8 cellular contexts compared by ENCODE assay signal in the genomic region with DNA sequence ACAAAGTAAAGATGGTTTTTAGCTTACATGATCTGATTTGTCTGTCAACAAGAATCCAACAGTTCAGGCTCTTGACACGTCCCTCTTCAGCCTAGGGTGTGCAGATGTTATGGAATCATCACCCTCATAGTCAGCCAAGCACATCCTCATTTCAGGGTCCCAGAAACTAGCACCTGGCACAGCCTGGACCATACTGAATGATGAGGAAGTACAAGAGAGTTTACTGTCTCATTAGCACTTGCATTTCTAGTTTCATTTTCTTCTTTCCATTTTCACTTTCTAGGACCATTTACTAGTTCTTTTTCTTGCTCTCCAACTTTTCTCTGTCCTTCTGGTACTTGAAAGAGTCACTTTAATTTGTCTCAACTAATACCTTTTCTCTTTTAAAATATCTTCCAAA. TPM values are rescaled to one million over a fixed set of nuclear protein-coding genes. Genes with fewer than 3 reads are reported as not detected.
A peak's percentile ranks its signal among the peaks of the same experiment; 100 is the strongest.
DNase-seq lines count a peak whose midpoint lies in the region; ATAC-seq, FAIRE-seq and TF ChIP-seq lines count a peak whose summit lies in the region.

No MANE protein-coding gene starts in this region.

- H3K27ac Mint-ChIP-seq in activated CD4-positive, alpha-beta T cell treated with anti-CD3 and anti-CD28 coated beads for 36 hours = peak overlapping the region; percentile 95
- H3K27ac Mint-ChIP-seq in activated B cell treated with CpG ODN at 0.5 μM for 24 hours = peak overlapping the region; percentile 91

- no peaks in the 10 kb centered on the region for H3K36me3 ChIP-seq in small intestine (ENCODE audit: control insufficient read depth in 2 of 2, insufficient read depth in 2 of 2, low read length in 2 of 2)
- no peaks in the 10 kb centered on the region for H3K36me3 ChIP-seq in kidney (ENCODE audit: control insufficient read depth in 1 of 2, insufficient read depth in 2 of 2, low read length in 2 of 2)

- intact Hi-C loops in activated CD4-positive, alpha-beta T cell treated with anti-CD3 and anti-CD28 coated beads for 36 hours (cut with DNase I, micrococcal nuclease) = loop anchor here in 1 of 2 experiments (2.0 to 10.0 kb wide), 2 partner anchors 78 to 214 kb away; partner anchors contain the start of gene C6orf62
- intact Hi-C loops in activated B cell treated with CpG ODN at 0.5 μM for 24 hours (cut with micrococcal nuclease) = loop anchor here (1.0 kb wide), 1 partner anchor 10 kb away; no protein-coding TSS in a partner anchor
- intact Hi-C loops in kidney (cut with DNase I) = no loop called here

- CTCF ChIA-PET in activated CD4-positive, alpha-beta T cell treated with anti-CD3 and anti-CD28 coated beads for 36 hours (lab: Charles Lee) = interaction anchor here (0.6 to 1.0 kb wide), 7 partner anchors 8 to 69 kb away, joined by 3 to 6 read pairs (median 4); no protein-coding TSS in a partner anchor
- CTCF ChIA-PET in activated B cell treated with CpG ODN at 0.5 μM for 24 hours (lab: Charles Lee) = interaction anchor here (1.6 kb wide), 1 partner anchor 63 kb away, joined by 6 read pairs; no protein-coding TSS in a partner anchor

- no peak for FAIRE-seq in small intestine (lab: Jason Lieb, UNC)
- no peak for FAIRE-seq in kidney (lab: Jason Lieb, UNC)

- H3K4me3 ChIP-seq in small intestine (ENCODE audit: low read depth in 1 of 2, low read length in 2 of 2) (no peak overlapping the region), kidney (ENCODE audit: low read length in 2 of 2) (no peak overlapping the region)

- no peak overlapping the region for H3K27ac ChIP-seq in small intestine (ENCODE audit: low read depth in 1 of 2, low read length in 1 of 2)
- no peak overlapping the region for H3K27ac ChIP-seq in kidney (ENCODE audit: low read depth in 2 of 2, low read length in 2 of 2)

- no peak for TF ChIP-seq CTCF in activated B cell treated with CpG ODN at 0.5 μM for 24 hours (IDR thresholded peaks at IDR 0.05)
- TF ChIP-seq CTCF in kidney (IDR thresholded peaks at IDR 0.05; ENCODE audit: borderline replicate concordance, extremely low read depth, insufficient read depth) = no peak

- H3K9ac ChIP-seq in kidney (ENCODE audit: low read length in 2 of 2) = no peak overlapping the region

- H3K4me3 Mint-ChIP-seq in activated CD4-positive, alpha-beta T cell treated with anti-CD3 and anti-CD28 coated beads for 36 hours = peak overlapping the region; percentile 84
- H3K4me3 Mint-ChIP-seq in activated B cell treated with CpG ODN at 0.5 μM for 24 hours = peak overlapping the region; percentile 76

- H3K4me1 Mint-ChIP-seq in activated CD4-positive, alpha-beta T cell treated with anti-CD3 and anti-CD28 coated beads for 36 hours = peaks cover 88% of the 10 kb centered on the region
- H3K4me1 Mint-ChIP-seq in activated B cell treated with CpG ODN at 0.5 μM for 24 hours = peaks cover 97% of the 10 kb centered on the region

- peak; percentile 17 for ATAC-seq in activated CD4-positive, alpha-beta T cell treated with anti-CD3 and anti-CD28 coated beads for 36 hours
- ATAC-seq in HG02938 (IDR thresholded peaks at IDR 0.05; ENCODE audit: unreplicated experiment) (peak; percentile 39), activated B cell treated with CpG ODN at 0.5 μM for 24 hours (ENCODE audit: low read depth) (peak; percentile 40)

- WGBS in small intestine, 3 donors = 11 to 17% (median 16%) methylated on average over 1 of the region's 1 CpG

- DNase-seq in activated CD4-positive, alpha-beta T cell treated with anti-CD3 and anti-CD28 coated beads for 36 hours = peak; percentile 57
- no peak for DNase-seq in activated CD4-positive, alpha-beta T cell treated with anti-CD3 and anti-CD28 coated beads for 48 hours
- DNase-seq in activated B cell treated with CpG ODN at 0.5 μM for 24 hours (no peak), small intestine (peak; percentile 18), kidney (no peak), NCI-H1105 treated with DMSO at 0.1 percent for 48 hours (lab: John Stamatoyannopoulos, UW) (no peak), GM19240 (ENCODE audit: insufficient read length, low spot score) (no peak)

- no peaks in the 10 kb centered on the region for H3K27me3 Mint-ChIP-seq in activated CD4-positive, alpha-beta T cell treated with anti-CD3 and anti-CD28 coated beads for 36 hours
- no peaks in the 10 kb centered on the region for H3K27me3 Mint-ChIP-seq in activated B cell treated with CpG ODN at 0.5 μM for 24 hours

- peaks cover 12% of the 10 kb centered on the region for H3K9me3 Mint-ChIP-seq in activated CD4-positive, alpha-beta T cell treated with anti-CD3 and anti-CD28 coated beads for 36 hours (ENCODE audit: low read depth)
- peaks cover 5% of the 10 kb centered on the region for H3K9me3 Mint-ChIP-seq in activated B cell treated with CpG ODN at 0.5 μM for 24 hours

- H3K4me1 ChIP-seq in small intestine (ENCODE audit: control insufficient read depth in 2 of 2, insufficient read depth in 1 of 2, low read depth in 1 of 2, low read length in 1 of 2) (peaks cover 0 to 4% of the 10 kb centered on the region in 2 donors), kidney (ENCODE audit: control insufficient read depth in 1 of 2, insufficient read depth in 1 of 2, low read depth in 1 of 2, low read length in 2 of 2) (peaks cover 3% of the 10 kb centered on the region in 2 donors)

- H3K9me3 ChIP-seq in small intestine (ENCODE audit: control insufficient read depth, low read depth) = no peaks in the 10 kb centered on the region
- no peaks in the 10 kb centered on the region for H3K9me3 ChIP-seq in kidney (ENCODE audit: control insufficient read depth in 1 of 2, low read length in 2 of 2)

- no peaks in the 10 kb centered on the region for H3K27me3 ChIP-seq in small intestine (ENCODE audit: control insufficient read depth in 2 of 2, insufficient read depth in 2 of 2, low read length in 2 of 2)

- POLR2A ChIA-PET in activated CD4-positive, alpha-beta T cell treated with anti-CD3 and anti-CD28 coated beads for 36 hours (lab: Charles Lee) = interaction anchor here (0.6 kb wide), 1 partner anchor 1345 kb away, joined by 8 read pairs; no protein-coding TSS in a partner anchor
- POLR2A ChIA-PET in activated B cell treated with CpG ODN at 0.5 μM for 24 hours (lab: Charles Lee) = interaction anchor here (0.7 to 2.5 kb wide), 3 partner anchors 18 to 70 kb away, joined by 3 to 15 read pairs (median 5); no protein-coding TSS in a partner anchor

- H3K36me3 Mint-ChIP-seq in activated CD4-positive, alpha-beta T cell treated with anti-CD3 and anti-CD28 coated beads for 36 hours (ENCODE audit: low read depth) = peaks cover 19% of the 10 kb centered on the region
- H3K36me3 Mint-ChIP-seq in activated B cell treated with CpG ODN at 0.5 μM for 24 hours (ENCODE audit: low read depth) = peaks cover 78% of the 10 kb centered on the region

RNA-seq across cellular contexts. Expression of gene RIPOR2, which starts 6.5 kb away (rescaled TPM):
- 10 to 100 TPM; 60.0 to 67.0 TPM for total RNA-seq in activated CD4-positive, alpha-beta T cell treated with anti-CD3 and anti-CD28 coated beads for 36 hours
- 260 and 302 TPM in 2 replicates for total RNA-seq in activated B cell treated with CpG ODN at 0.5 μM for 24 hours
- polyA plus RNA-seq in small intestine = 1 to 10 TPM; 1.6 to 3.1 (median 1.8) TPM
- 24.2 TPM for total RNA-seq in kidney
- 1.7 TPM for polyA plus RNA-seq in kidney (ENCODE audit: insufficient read depth, low read depth, low replicate concordance)

Comparison
In these comparisons a context has a peak if more than half of its experiments do, and no peak if none do; other contexts are left out.
1. DNase-seq: peak in activated CD4-positive, alpha-beta T cell treated with anti-CD3 and anti-CD28 coated beads for 36 hours (single experiment) and small intestine (single experiment); none in activated CD4-positive, alpha-beta T cell treated with anti-CD3 and anti-CD28 coated beads for 48 hours (single experiment), activated B cell treated with CpG ODN at 0.5 μM for 24 hours (single experiment), kidney (single experiment), NCI-H1105 treated with DMSO at 0.1 percent for 48 hours (single experiment) and GM19240 (single experiment).
2. Peak in every context shown above with its lines, with median percentiles within 50 percentile points of each other: ATAC-seq.